In the genomic region with DNA sequence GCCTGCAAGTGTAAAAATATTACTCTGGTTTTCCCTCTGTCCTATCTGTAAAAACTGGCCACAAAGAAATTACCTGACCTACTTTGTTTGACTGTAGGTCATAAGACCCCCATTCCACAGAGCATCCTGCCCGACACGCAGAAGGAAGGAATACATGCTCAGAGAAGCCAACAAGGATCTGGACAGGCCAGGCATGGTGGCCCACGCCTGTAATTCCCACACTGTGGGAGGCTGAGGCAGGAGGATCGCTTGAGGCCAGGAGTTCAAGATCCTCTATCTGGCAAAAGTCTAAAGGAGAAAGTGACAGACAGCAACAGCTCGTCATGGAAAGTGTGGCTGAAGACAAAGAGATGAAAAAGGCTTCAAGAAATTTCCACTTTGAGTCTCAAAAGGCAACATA, we compare ENCODE assay signal across 21 cellular contexts.
DNase-seq lines count a peak whose midpoint lies in the region; TF ChIP-seq lines count a peak whose summit lies in the region.
"Had no signal": no experiment of that assay in that cellular context is flagged by ENCODE, and none has a peak within 500 bp of the region (broad histone marks: within the 10 kb centered on the region; RNA-seq: fewer than 3 reads in every experiment).

No MANE protein-coding gene starts in this region.

- peaks cover 12% of the 10 kb centered on the region for H3K4me1 Mint-ChIP-seq in activated naive CD8-positive, alpha-beta T cell (ENCODE audit: low read depth)
- H3K4me1 Mint-ChIP-seq in activated naive CD8-positive, alpha-beta T cell treated with anti-CD3 and anti-CD28 coated beads for 36 hours, result no peaks in the 10 kb centered on the region
- H3K4me1 Mint-ChIP-seq in neural crest cell, result peaks cover 11% of the 10 kb centered on the region

- no peaks in the 10 kb centered on the region for H3K27me3 Mint-ChIP-seq in activated naive CD8-positive, alpha-beta T cell
- H3K27me3 Mint-ChIP-seq in activated naive CD8-positive, alpha-beta T cell treated with anti-CD3 and anti-CD28 coated beads for 36 hours, result no peaks in the 10 kb centered on the region
- H3K27me3 Mint-ChIP-seq in neural crest cell (ENCODE audit: low read depth), result no peaks in the 10 kb centered on the region
- H3K27me3 Mint-ChIP-seq: CD8-positive, alpha-beta memory T cell had no signal

- TF ChIP-seq CTCF in neural crest cell (conservative IDR thresholded peaks at IDR 0.05), result no peak

- H3K36me3 Mint-ChIP-seq in activated naive CD8-positive, alpha-beta T cell, result no peaks in the 10 kb centered on the region
- H3K36me3 Mint-ChIP-seq in activated naive CD8-positive, alpha-beta T cell treated with anti-CD3 and anti-CD28 coated beads for 36 hours, result peaks cover 5% of the 10 kb centered on the region
- no peaks in the 10 kb centered on the region for H3K36me3 Mint-ChIP-seq in neural crest cell (ENCODE audit: low read depth)
- H3K36me3 Mint-ChIP-seq: CD8-positive, alpha-beta memory T cell had no signal

- H3K27ac Mint-ChIP-seq in activated naive CD8-positive, alpha-beta T cell, result peak overlapping the region; percentile 58
- no peak overlapping the region for H3K27ac Mint-ChIP-seq in activated naive CD8-positive, alpha-beta T cell treated with anti-CD3 and anti-CD28 coated beads for 36 hours
- H3K27ac Mint-ChIP-seq in neural crest cell (ENCODE audit: unreplicated experiment), result no peak overlapping the region

- H3K9me3 Mint-ChIP-seq in activated naive CD8-positive, alpha-beta T cell (ENCODE audit: low read depth), result no peaks in the 10 kb centered on the region
- no peaks in the 10 kb centered on the region for H3K9me3 Mint-ChIP-seq in activated naive CD8-positive, alpha-beta T cell treated with anti-CD3 and anti-CD28 coated beads for 36 hours
- H3K9me3 Mint-ChIP-seq in neural crest cell, result no peaks in the 10 kb centered on the region
- H3K9me3 Mint-ChIP-seq: CD8-positive, alpha-beta memory T cell had no signal

- no peak for DNase-seq in activated naive CD8-positive, alpha-beta T cell treated with anti-CD3 and anti-CD28 coated beads for 36 hours
- DNase-seq in activated CD8-positive, alpha-beta memory T cell treated with anti-CD3 and anti-CD28 coated beads, Interleukin-2, amount 50 U/mL, for 48 hours, result peak; percentile 30
- DNase-seq in neural crest cell (ENCODE audit: low read depth, low spot score), result no peak
- no peak for DNase-seq in kidney tubule cell (ENCODE audit: low spot score)
- DNase-seq in glomerular visceral epithelial cell (ENCODE audit: extremely low spot score), result no peak
- DNase-seq in mucosa of gallbladder (ENCODE audit: low spot score), result no peak
- DNase-seq: C1 segment of cervical spinal cord; CD8-positive, alpha-beta memory T cell; DMS53; GDM1; GOT3; HCEC 1CT; NCI-H1092; NCI-H1436; NCI-H187 treated with DMSO at 0.1 percent for 48 hours; NCI-H2107; NCI-H446 treated with DMSO at 0.1 percent for 48 hours; NCI-H526 treated with DMSO at 0.1 percent for 48 hours; OCI-M1; SJCRH30 had no signal

- no peak overlapping the region for H3K4me3 Mint-ChIP-seq in activated naive CD8-positive, alpha-beta T cell
- H3K4me3 Mint-ChIP-seq in activated naive CD8-positive, alpha-beta T cell treated with anti-CD3 and anti-CD28 coated beads for 36 hours, result no peak overlapping the region
- H3K4me3 Mint-ChIP-seq in neural crest cell, result peak overlapping the region; percentile 66
